In genomic region chr1:53220171-53220961, GRCh38 we compare ENCODE assay signal across 1 cellular context.
A peak's percentile ranks its signal among the peaks of the same experiment; 100 is the strongest.
TF ChIP-seq lines count a peak whose summit lies in the region.

TSS of gene CZIB (minus strand) at chr1:53220634. CDS start at chr1:53220575, 59 bp downstream.

TF ChIP-seq in K562, 482 proteins besides CTCF, POLR2A, EP300 and RAD21 (continued from another document and continues in another):
- peak; percentile 86 for TF ChIP-seq GMEB1 (CRISPR knock-in tag; IDR thresholded peaks at IDR 0.05)
- TF ChIP-seq GTF2F1 (IDR thresholded peaks at IDR 0.05; ENCODE audit: low read depth, low read length), result peak; percentile 6; the same call in 1 of the 2 replicates
- no peak for TF ChIP-seq GTF2B (IDR thresholded peaks at IDR 0.05; ENCODE audit: extremely low read depth, insufficient read length)
- peak; percentile 58; the same call in 1 of the 2 replicates for TF ChIP-seq SOX6 (IDR thresholded peaks at IDR 0.05)
- 0 out of 2 replicates have a peak, but pooled peaks have one; percentile 45 for TF ChIP-seq HOMEZ (CRISPR knock-in tag; IDR thresholded peaks at IDR 0.05)
- TF ChIP-seq TBP (optimal IDR thresholded peaks at IDR 0.05; ENCODE audit: low read depth, low read length), result peak; percentile 74
- TF ChIP-seq PRDM10 (IDR thresholded peaks at IDR 0.05; ENCODE audit: partially characterized antibody), result peak; percentile 37
- no peak for TF ChIP-seq ADNP (tag; IDR thresholded peaks at IDR 0.05)
- peak; percentile 88; the same call in 1 of the 2 replicates for TF ChIP-seq ERF (CRISPR knock-in tag; IDR thresholded peaks at IDR 0.05)
- no peak for TF ChIP-seq ZNF407 (IDR thresholded peaks at IDR 0.05; ENCODE audit: low read depth)
- TF ChIP-seq ZBTB49 (CRISPR knock-in tag; IDR thresholded peaks at IDR 0.05; ENCODE audit: borderline replicate concordance), result no peak
- TF ChIP-seq ZBED1 (IDR thresholded peaks at IDR 0.05), result no peak
- peak; percentile 54; the same call in 1 of the 2 replicates for TF ChIP-seq HCFC1 (IDR thresholded peaks at IDR 0.05; ENCODE audit: low read depth, low read length)
- no peak for TF ChIP-seq HSF4 (CRISPR knock-in tag; IDR thresholded peaks at IDR 0.05; ENCODE audit: borderline replicate concordance)
- peak; percentile 92 for TF ChIP-seq TFAP4 (CRISPR knock-in tag; IDR thresholded peaks at IDR 0.05; ENCODE audit: borderline replicate concordance)
- no peak for TF ChIP-seq CAMTA2 (CRISPR knock-in tag; conservative IDR thresholded peaks at IDR 0.05)
- TF ChIP-seq PML (IDR thresholded peaks at IDR 0.05; ENCODE audit: low read length), result peak; percentile 85
- peak; percentile 78; the same call in 1 of the 2 replicates for TF ChIP-seq C11orf30 (IDR thresholded peaks at IDR 0.05; ENCODE audit: low read depth)
- TF ChIP-seq NONO (IDR thresholded peaks at IDR 0.05; ENCODE audit: low read depth in 2 of 2, low read length in 1 of 2), result peak; percentile 26 to 87; a peak in 2 of 4 replicates
- no peak for TF ChIP-seq PYGO2 (tag; IDR thresholded peaks at IDR 0.05)
- TF ChIP-seq KAT2B (IDR thresholded peaks at IDR 0.05; ENCODE audit: low read depth, low read length), result no peak
- peak; percentile 79 for TF ChIP-seq ZBTB7A (IDR thresholded peaks at IDR 0.05; ENCODE audit: borderline replicate concordance, control insufficient read depth, low read depth, low read length)
- TF ChIP-seq RNF2 (IDR thresholded peaks at IDR 0.05), result peak; percentile 65; the same call in 1 of the 2 replicates
- TF ChIP-seq RCOR1 (IDR thresholded peaks at IDR 0.05; ENCODE audit: borderline replicate concordance in 1 of 2, low read depth in 2 of 2, low read length in 2 of 2), result peak; percentile 25 to 91; a peak in 3 of 4 replicates
- peak; percentile 18 for TF ChIP-seq BHLHE40 (IDR thresholded peaks at IDR 0.05; ENCODE audit: low read length)
- 0 out of 2 replicates have a peak, but pooled peaks have one; percentile 8 for TF ChIP-seq ZBTB26 (CRISPR knock-in tag; IDR thresholded peaks at IDR 0.05)
- peak; percentile 95 for TF ChIP-seq NKRF (IDR thresholded peaks at IDR 0.05; ENCODE audit: borderline replicate concordance)
- peak; percentile 41 for TF ChIP-seq JUND (IDR thresholded peaks at IDR 0.05; ENCODE audit: borderline replicate concordance, low read depth, low read length)
- peak; percentile 57; the same call in 2 of the 3 replicates for TF ChIP-seq JUND (tag; IDR thresholded peaks at IDR 0.05; ENCODE audit: borderline replicate concordance, low read depth, low read length)
- TF ChIP-seq FOXK2 (conservative IDR thresholded peaks at IDR 0.05 in 1 of 2, IDR thresholded peaks at IDR 0.05 in 1 of 2; ENCODE audit: low read depth in 2 of 2), result peak in 1 of 2 experiments; percentile 64; a peak in 2 of 4 replicates
- peak; percentile 93 for TF ChIP-seq OTX1 (CRISPR knock-in tag; IDR thresholded peaks at IDR 0.05)
- peak in 1 of 2 experiments; percentile 66; a peak in 1 of 3 replicates for TF ChIP-seq CBX3 (IDR thresholded peaks at IDR 0.05; ENCODE audit: borderline replicate concordance in 1 of 2, low read length in 2 of 2)
- TF ChIP-seq HLTF (IDR thresholded peaks at IDR 0.05), result peak; percentile 82
